In genomic region chr16:62638964-62639861, GRCh38 we compare ENCODE assay signal across 10 cellular contexts.
DNase-seq lines count a peak whose midpoint lies in the region; ATAC-seq and TF ChIP-seq lines count a peak whose summit lies in the region.
"Had no signal": no experiment of that assay in that cellular context is flagged by ENCODE, and none has a peak within 500 bp of the region (broad histone marks: within the 10 kb centered on the region; RNA-seq: fewer than 3 reads in every experiment).

No MANE protein-coding gene starts in this region.

- H3K36me3 Mint-ChIP-seq in neural crest cell (ENCODE audit: low read depth): no peaks in the 10 kb centered on the region

- H3K4me1 Mint-ChIP-seq in neural crest cell: peaks cover 12% of the 10 kb centered on the region

- DNase-seq in neural crest cell (ENCODE audit: low read depth, low spot score): no peak
- DNase-seq in stimulated activated CD4-positive, alpha-beta T cell treated with anti-CD3 and anti-CD28 coated beads, Interleukin-1b, Interleukin-23, amount 100 ng/mL, for 48 hours: no peak
- DNase-seq in dedifferentiated amniotic fluid mesenchymal stem cell (ENCODE audit: extremely low spot score): no peak
- no peak for DNase-seq in DMS 273 treated with DMSO at 0.1 percent for 48 hours (lab: John Stamatoyannopoulos, UW)
- DNase-seq: GOT3; NK-92 treated with Interleukin-12 subunit alpha and Interleukin-12 subunit beta, amount 100 ng/mL, for 24 hours had no signal

- no peaks in the 10 kb centered on the region for H3K9me3 Mint-ChIP-seq in neural crest cell

- no peak for TF ChIP-seq CTCF in neural crest cell (conservative IDR thresholded peaks at IDR 0.05)

- H3K4me3 Mint-ChIP-seq in neural crest cell: no peak overlapping the region
- H3K4me3 Mint-ChIP-seq: activated T-helper 1 cell treated with anti-CD3 and anti-CD28 coated beads, Interleukin-12 subunit alpha, Interleukin-12 subunit beta, Interleukin-2, Interleukin-4 antibody, amounts not matched to agents 30 ng/mL and 10 ng/mL and 1 ng/mL, durations not matched to agents 14 hours and 24 hours and 36 hours had no signal

- peak overlapping the region; percentile 5 for H3K27ac Mint-ChIP-seq in neural crest cell (ENCODE audit: unreplicated experiment)
- H3K27ac Mint-ChIP-seq: activated T-helper 1 cell treated with anti-CD3 and anti-CD28 coated beads, Interleukin-12 subunit alpha, Interleukin-12 subunit beta, Interleukin-2, Interleukin-4 antibody, amounts not matched to agents 30 ng/mL and 10 ng/mL and 1 ng/mL, durations not matched to agents 14 hours and 24 hours and 36 hours had no signal

- peak; percentile 84 for ATAC-seq in GM18868 (IDR thresholded peaks at IDR 0.05; ENCODE audit: unreplicated experiment)
- ATAC-seq in GM21717 (IDR thresholded peaks at IDR 0.05; ENCODE audit: unreplicated experiment): peak; percentile 89
- peak; percentile 71 for ATAC-seq in HG03354 (IDR thresholded peaks at IDR 0.05; ENCODE audit: poor library complexity, severe bottlenecking, unreplicated experiment)

- H3K27me3 Mint-ChIP-seq in neural crest cell (ENCODE audit: low read depth): no peaks in the 10 kb centered on the region
